ENCODE assay signal across 16 cellular contexts in genomic region chr4:14856927-14857220, GRCh38.
DNase-seq lines count a peak whose midpoint lies in the region; ATAC-seq, FAIRE-seq and TF ChIP-seq lines count a peak whose summit lies in the region.
"Had no signal": no experiment of that assay in that cellular context is flagged by ENCODE, and none has a peak within 500 bp of the region (broad histone marks: within the 10 kb centered on the region; RNA-seq: fewer than 3 reads in every experiment).

No MANE protein-coding gene starts in this region.

- H3K79me2 ChIP-seq in SK-N-SH (ENCODE audit: insufficient read depth) = no peaks in the 10 kb centered on the region

- H3K27me3 ChIP-seq in SK-N-SH (ENCODE audit: insufficient read depth) = no peaks in the 10 kb centered on the region
- H3K27me3 ChIP-seq: cardiac muscle cell, thyroid gland had no signal

- H3K27ac Mint-ChIP-seq in activated naive CD8-positive, alpha-beta T cell treated with anti-CD3 and anti-CD28 coated beads for 36 hours = peak overlapping the region; percentile 87
- H3K27ac Mint-ChIP-seq in stimulated activated memory B cell treated with anti-CD40 and anti-IgM and Interleukin-4, amounts not matched to agents 10 μg/mL and 1 μg/mL and 100 μg/mL, for 72 hours = peak overlapping the region; percentile 81
- H3K27ac Mint-ChIP-seq: activated CD8-positive, alpha-beta memory T cell treated with anti-CD3 and anti-CD28 coated beads, Interleukin-2, amount 10 ng/mL, durations not matched to agents 7 days and 5 days; nephron progenitor cell had no signal

- TF ChIP-seq CTCF in SK-N-SH (IDR thresholded peaks at IDR 0.05) = no peak
- TF ChIP-seq CTCF in fibroblast of mammary gland (conservative IDR thresholded peaks at IDR 0.05; ENCODE audit: control insufficient read depth, insufficient read depth, low read depth, low read length) = no peak

- H3K4me1 Mint-ChIP-seq in activated naive CD8-positive, alpha-beta T cell treated with anti-CD3 and anti-CD28 coated beads for 36 hours = peaks cover 29% of the 10 kb centered on the region
- H3K4me1 Mint-ChIP-seq in stimulated activated memory B cell treated with anti-CD40 and anti-IgM and Interleukin-4, amounts not matched to agents 10 μg/mL and 1 μg/mL and 100 μg/mL, for 72 hours = peaks cover 26% of the 10 kb centered on the region

- H3K36me3 Mint-ChIP-seq in activated naive CD8-positive, alpha-beta T cell treated with anti-CD3 and anti-CD28 coated beads for 36 hours = peaks cover 8% of the 10 kb centered on the region
- peaks cover 5% of the 10 kb centered on the region for H3K36me3 Mint-ChIP-seq in stimulated activated memory B cell treated with anti-CD40 and anti-IgM and Interleukin-4, amounts not matched to agents 10 μg/mL and 1 μg/mL and 100 μg/mL, for 72 hours

- no peak overlapping the region for H3K4me3 Mint-ChIP-seq in activated naive CD8-positive, alpha-beta T cell treated with anti-CD3 and anti-CD28 coated beads for 36 hours
- H3K4me3 Mint-ChIP-seq in stimulated activated memory B cell treated with anti-CD40 and anti-IgM and Interleukin-4, amounts not matched to agents 10 μg/mL and 1 μg/mL and 100 μg/mL, for 72 hours = no peak overlapping the region
- H3K4me3 Mint-ChIP-seq: activated CD8-positive, alpha-beta memory T cell treated with anti-CD3 and anti-CD28 coated beads, Interleukin-2, amount 10 ng/mL, durations not matched to agents 7 days and 5 days; nephron progenitor cell had no signal

- TF ChIP-seq EP300 in SK-N-SH (IDR thresholded peaks at IDR 0.05; ENCODE audit: borderline replicate concordance in 1 of 2, low read depth in 1 of 2, low read length in 1 of 2) = no peak

- no peaks in the 10 kb centered on the region for H3K9me3 ChIP-seq in SK-N-SH
- H3K9me3 ChIP-seq: thyroid gland had no signal

- H3K27me3 Mint-ChIP-seq in activated naive CD8-positive, alpha-beta T cell treated with anti-CD3 and anti-CD28 coated beads for 36 hours = peaks cover 34% of the 10 kb centered on the region
- peaks cover 9% of the 10 kb centered on the region for H3K27me3 Mint-ChIP-seq in stimulated activated memory B cell treated with anti-CD40 and anti-IgM and Interleukin-4, amounts not matched to agents 10 μg/mL and 1 μg/mL and 100 μg/mL, for 72 hours

- no peak for TF ChIP-seq RAD21 in SK-N-SH (IDR thresholded peaks at IDR 0.05; ENCODE audit: low read length)

- H3K9me3 Mint-ChIP-seq in activated naive CD8-positive, alpha-beta T cell treated with anti-CD3 and anti-CD28 coated beads for 36 hours = peaks cover 16% of the 10 kb centered on the region
- peaks cover 3% of the 10 kb centered on the region for H3K9me3 Mint-ChIP-seq in stimulated activated memory B cell treated with anti-CD40 and anti-IgM and Interleukin-4, amounts not matched to agents 10 μg/mL and 1 μg/mL and 100 μg/mL, for 72 hours
- H3K9me3 Mint-ChIP-seq: nephron progenitor cell had no signal

- FAIRE-seq in urothelium cell line (lab: Jason Lieb, UNC) = no peak

- no peaks in the 10 kb centered on the region for H3K9me2 ChIP-seq in SK-N-SH

- H3K4me1 ChIP-seq in SK-N-SH (ENCODE audit: control insufficient read depth in 1 of 2, insufficient read depth in 2 of 2, low read depth in 1 of 2, low read length in 1 of 2) = peaks cover 0 to 14% of the 10 kb centered on the region in 2 experiments; a peak in 2 of 4 replicates
- H3K4me1 ChIP-seq: thyroid gland had no signal

- POLR2A ChIA-PET in SK-N-SH (lab: Yijun Ruan, JAX) = no interaction called here

- H3K4me2 ChIP-seq in SK-N-SH = 0 out of 2 replicates have a peak overlapping the region, but pooled peaks have one; percentile 6

- peak overlapping the region; percentile 14; the same call in 1 of the 2 replicates for H3K9ac ChIP-seq in SK-N-SH

- CTCF ChIA-PET in SK-N-SH (lab: Yijun Ruan, JAX) = interaction anchor here (0.6 kb wide), 1 partner anchor 66 kb away, joined by 3 read pairs; no protein-coding TSS in a partner anchor

- H3K4me3 ChIP-seq in SK-N-SH (ENCODE audit: low read depth in 2 of 2, low read length in 1 of 2) = no peak overlapping the region
- H3K4me3 ChIP-seq in fibroblast of mammary gland (ENCODE audit: control insufficient read depth, low read depth, low read length) = no peak overlapping the region
- H3K4me3 ChIP-seq: cardiac muscle cell, thyroid gland had no signal

- no peaks in the 10 kb centered on the region for H4K20me1 ChIP-seq in SK-N-SH (ENCODE audit: insufficient read depth)

- H2AFZ ChIP-seq in SK-N-SH (ENCODE audit: low read depth) = peak overlapping the region; percentile 81

- DNase-seq in SK-N-SH = no peak
- no peak for DNase-seq in activated naive CD8-positive, alpha-beta T cell treated with anti-CD3 and anti-CD28 coated beads for 36 hours
- DNase-seq in fibroblast of mammary gland (ENCODE audit: low read depth) = peak; percentile 58
- no peak for DNase-seq in 8988T
- no peak for DNase-seq in urothelium cell line (ENCODE audit: low spot score)
- no peak for DNase-seq in OCI-M1 (lab: John Stamatoyannopoulos, UW)
- DNase-seq: DND-41, NCI-H1694 treated with DMSO at 0.1 percent for 48 hours, nephron progenitor cell, retina had no signal

- ATAC-seq in SK-N-SH treated with all-trans-retinoic acid at 6 μM for 48 hours = no peak
- no peak for ATAC-seq in stimulated activated memory B cell treated with anti-CD40 and anti-IgM and Interleukin-4, amounts not matched to agents 10 μg/mL and 1 μg/mL and 100 μg/mL, for 72 hours

- H3K27ac ChIP-seq in SK-N-SH (ENCODE audit: low read depth in 2 of 2, low read length in 1 of 2) = peak overlapping the region in 1 of 2 experiments; percentile 98; a peak in 2 of 4 replicates
- H3K27ac ChIP-seq: cardiac muscle cell, VCaP had no signal

- H3F3A ChIP-seq in SK-N-SH (replicated peaks; ENCODE audit: insufficient read depth) = peaks cover 24% of the 10 kb centered on the region

- no peaks in the 10 kb centered on the region for H3K36me3 ChIP-seq in SK-N-SH (replicated peaks in 1 of 2; ENCODE audit: control insufficient read depth in 1 of 2, insufficient read depth in 2 of 2, low read length in 1 of 2)
- H3K36me3 ChIP-seq: cardiac muscle cell, thyroid gland had no signal

- WGBS in SK-N-SH (ENCODE audit: low lambda C conversion rate) = 67% methylated on average over 5 of the region's 5 CpGs

TF ChIP-seq in SK-N-SH, 30 proteins besides CTCF, POLR2A, EP300 and RAD21 (continues in another document):
- TF ChIP-seq MAX (IDR thresholded peaks at IDR 0.05; ENCODE audit: low read depth) = no peak
- no peak for TF ChIP-seq EZH2phosphoT487 (IDR thresholded peaks at IDR 0.05; ENCODE audit: borderline replicate concordance, low read depth)
- TF ChIP-seq POLR2AphosphoS5 (IDR thresholded peaks at IDR 0.05; ENCODE audit: low read depth, low read length) = no peak
- TF ChIP-seq SMC3 (IDR thresholded peaks at IDR 0.05; ENCODE audit: low read depth, low read length) = no peak
- TF ChIP-seq JUND (IDR thresholded peaks at IDR 0.05) = no peak
- TF ChIP-seq SIN3A (IDR thresholded peaks at IDR 0.05; ENCODE audit: borderline replicate concordance, low read depth, low read length) = no peak

TF ChIP-seq in SK-N-SH treated with all-trans-retinoic acid at 6 μM for 48 hours, 23 proteins besides CTCF, POLR2A, EP300 and RAD21:
- TF ChIP-seq, protein P1, sequence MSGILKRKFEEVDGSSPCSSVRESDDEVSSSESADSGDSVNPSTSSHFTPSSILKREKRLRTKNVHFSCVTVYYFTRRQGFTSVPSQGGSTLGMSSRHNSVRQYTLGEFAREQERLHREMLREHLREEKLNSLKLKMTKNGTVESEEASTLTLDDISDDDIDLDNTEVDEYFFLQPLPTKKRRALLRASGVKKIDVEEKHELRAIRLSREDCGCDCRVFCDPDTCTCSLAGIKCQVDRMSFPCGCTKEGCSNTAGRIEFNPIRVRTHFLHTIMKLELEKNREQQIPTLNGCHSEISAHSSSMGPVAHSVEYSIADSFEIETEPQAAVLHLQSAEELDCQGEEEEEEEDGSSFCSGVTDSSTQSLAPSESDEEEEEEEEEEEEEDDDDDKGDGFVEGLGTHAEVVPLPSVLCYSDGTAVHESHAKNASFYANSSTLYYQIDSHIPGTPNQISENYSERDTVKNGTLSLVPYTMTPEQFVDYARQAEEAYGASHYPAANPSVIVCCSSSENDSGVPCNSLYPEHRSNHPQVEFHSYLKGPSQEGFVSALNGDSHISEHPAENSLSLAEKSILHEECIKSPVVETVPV (CRISPR knock-in tag; IDR thresholded peaks at IDR 0.05) = no peak
- TF ChIP-seq OSR1 (CRISPR knock-in tag; IDR thresholded peaks at IDR 0.05) (no peak), CSDC2 (CRISPR knock-in tag; IDR thresholded peaks at IDR 0.05) (no peak), ZNF8 (CRISPR knock-in tag; IDR thresholded peaks at IDR 0.05) (no peak), ZC3H10 (CRISPR knock-in tag; IDR thresholded peaks at IDR 0.05) (no peak), ZFP30 (CRISPR knock-in tag; IDR thresholded peaks at IDR 0.05) (no peak), TOX (CRISPR knock-in tag; IDR thresholded peaks at IDR 0.05; ENCODE audit: borderline replicate concordance) (no peak), RARB (CRISPR knock-in tag; IDR thresholded peaks at IDR 0.05) (no peak), GLIS3 (CRISPR knock-in tag; IDR thresholded peaks at IDR 0.05) (no peak), TSHZ2 (CRISPR knock-in tag; IDR thresholded peaks at IDR 0.05) (no peak)
TF ChIP-seq in SK-N-SH treated with all-trans-retinoic acid at 6 μM for 48 hours: peak in this region for 0.
